Comparison of ENCODE assay signal across 8 cellular contexts in the genomic region with DNA sequence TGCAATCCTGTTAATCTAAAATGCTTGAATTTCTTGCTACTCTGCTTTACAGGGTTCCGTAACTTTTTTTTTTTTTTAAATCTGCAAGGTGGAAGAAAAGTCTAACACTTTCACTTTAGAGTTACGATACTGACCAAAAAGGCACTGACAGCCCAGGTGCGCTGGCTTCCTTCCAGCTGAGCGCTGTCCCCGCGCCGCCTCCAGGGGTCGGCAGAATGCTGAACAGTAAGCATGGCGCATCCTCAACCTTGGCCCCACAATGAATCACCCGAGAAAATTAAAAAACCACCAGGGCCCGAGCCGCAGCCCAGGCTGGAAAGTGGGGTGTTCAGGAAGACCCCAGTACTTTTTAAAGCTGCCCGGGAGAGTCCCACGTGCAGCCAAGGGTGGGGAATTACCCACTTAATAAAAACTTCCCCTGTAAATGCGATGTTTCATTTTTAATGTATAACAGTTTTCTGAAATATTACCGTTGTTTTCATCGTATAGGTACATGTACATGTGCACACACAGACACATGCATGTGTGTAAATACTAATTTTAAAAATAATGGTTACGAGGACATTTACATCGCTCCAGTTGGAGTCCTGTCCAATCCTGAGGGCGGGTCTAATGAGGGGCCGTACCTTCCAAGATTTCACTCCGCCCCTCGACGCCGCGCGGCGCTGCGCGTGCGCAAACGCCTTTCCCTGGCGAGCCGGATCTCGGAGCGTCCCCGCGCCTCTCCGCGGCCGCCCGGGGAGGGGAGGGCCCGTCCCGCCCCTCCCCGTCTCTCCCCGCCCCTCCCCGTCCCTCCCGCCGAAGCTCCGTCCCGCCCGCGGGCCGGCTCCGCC. TPM values are rescaled to one million over a fixed set of nuclear protein-coding genes. Genes with fewer than 3 reads are reported as not detected.
DNase-seq lines count a peak whose midpoint lies in the region; ATAC-seq and TF ChIP-seq lines count a peak whose summit lies in the region.

No MANE protein-coding gene starts in this region.

- peaks cover 0 to 1% of the 10 kb centered on the region in 2 donors for H3K27me3 Mint-ChIP-seq in CD4-positive, alpha-beta memory T cell
- no peaks in the 10 kb centered on the region for H3K27me3 Mint-ChIP-seq in activated CD8-positive, alpha-beta T cell treated with anti-CD3 and anti-CD28 coated beads for 36 hours

- H3K9me3 Mint-ChIP-seq in CD4-positive, alpha-beta memory T cell = no peaks in the 10 kb centered on the region
- no peaks in the 10 kb centered on the region for H3K9me3 Mint-ChIP-seq in activated CD8-positive, alpha-beta T cell treated with anti-CD3 and anti-CD28 coated beads for 36 hours

- peak overlapping the region; percentile 25 to 94 for H3K4me3 ChIP-seq in CD4-positive, alpha-beta memory T cell (ENCODE audit: low read length in 2 of 2)
- H3K4me3 ChIP-seq in lower lobe of right lung = peak overlapping the region; percentile 95

- H3K4me1 ChIP-seq in CD4-positive, alpha-beta memory T cell (ENCODE audit: insufficient read depth, low read length) = peaks cover 25% of the 10 kb centered on the region
- H3K4me1 ChIP-seq in lower lobe of right lung = peaks cover 20% of the 10 kb centered on the region

- H3K36me3 Mint-ChIP-seq in CD4-positive, alpha-beta memory T cell = peaks cover 0 to 11% of the 10 kb centered on the region in 2 donors
- no peaks in the 10 kb centered on the region for H3K36me3 Mint-ChIP-seq in activated CD8-positive, alpha-beta T cell treated with anti-CD3 and anti-CD28 coated beads for 36 hours (ENCODE audit: low read depth)

- H3K4me1 Mint-ChIP-seq in CD4-positive, alpha-beta memory T cell = peaks cover 8 to 29% (median 15%) of the 10 kb centered on the region in 4 donors
- H3K4me1 Mint-ChIP-seq in activated CD8-positive, alpha-beta T cell treated with anti-CD3 and anti-CD28 coated beads for 36 hours (ENCODE audit: low read depth) = peaks cover 30% of the 10 kb centered on the region

- peak overlapping the region; percentile 93 for H3K27ac ChIP-seq in CD4-positive, alpha-beta memory T cell (ENCODE audit: low read depth, low read length)
- peak overlapping the region; percentile 95 for H3K27ac ChIP-seq in lower lobe of right lung

- no peaks in the 10 kb centered on the region for H3K36me3 ChIP-seq in CD4-positive, alpha-beta memory T cell (ENCODE audit: insufficient read depth, low read length)
- H3K36me3 ChIP-seq in lower lobe of right lung = no peaks in the 10 kb centered on the region

- H3K9me3 ChIP-seq in CD4-positive, alpha-beta memory T cell (ENCODE audit: control insufficient read depth in 1 of 2, low read length in 2 of 2) = no peaks in the 10 kb centered on the region
- H3K9me3 ChIP-seq in lower lobe of right lung = no peaks in the 10 kb centered on the region

- peak; percentile 94 to 97 (median 96) for DNase-seq in CD4-positive, alpha-beta memory T cell
- DNase-seq in HK-2 (ENCODE audit: unreplicated experiment) (peak; percentile 95), NCI-H82 treated with DMSO at 0.1 percent for 48 hours (lab: John Stamatoyannopoulos, UW; ENCODE audit: unreplicated experiment) (peak; percentile 76), ecto neural progenitor cell (ENCODE audit: low spot score) (peak; percentile 97), lower lobe of right lung (peak; percentile 93)
- peak; percentile 97 for DNase-seq in activated CD8-positive, alpha-beta T cell treated with anti-CD3 and anti-CD28 coated beads for 36 hours
- DNase-seq in stimulated activated CD4-positive, alpha-beta T cell treated with anti-CD3 and anti-CD28 coated beads, Interleukin-4, amount 100 ng/mL, for 48 hours (ENCODE audit: low read depth in 2 of 2) = peak; percentile 89 to 92

- TF ChIP-seq CTCF in activated CD8-positive, alpha-beta T cell treated with anti-CD3 and anti-CD28 coated beads for 36 hours (IDR thresholded peaks at IDR 0.05) = peak; percentile 71
- peak; percentile 62 for TF ChIP-seq CTCF in lower lobe of right lung (IDR thresholded peaks at IDR 0.05)

- no peaks in the 10 kb centered on the region for H3K27me3 ChIP-seq in CD4-positive, alpha-beta memory T cell (ENCODE audit: insufficient read depth, low read length)
- H3K27me3 ChIP-seq in lower lobe of right lung (ENCODE audit: low read depth) = no peaks in the 10 kb centered on the region

- CTCF ChIA-PET in CD4-positive, alpha-beta memory T cell (lab: Charles Lee; ENCODE audit: partially characterized antibody) = interaction anchor here (4.8 to 5.1 kb wide), 2 partner anchors 14 to 20 kb away, joined by 20 to 30 read pairs; a partner anchor contains a TSS
- CTCF ChIA-PET in activated CD8-positive, alpha-beta T cell treated with anti-CD3 and anti-CD28 coated beads for 36 hours (lab: Charles Lee) = interaction anchor here (1.0 to 3.7 kb wide), 5 partner anchors 14 to 80 kb away, joined by 3 to 27 read pairs (median 10); a partner anchor contains a TSS

- peak; percentile 78 for ATAC-seq in GM19463 (IDR thresholded peaks at IDR 0.05; ENCODE audit: unreplicated experiment)
- ATAC-seq in activated CD8-positive, alpha-beta T cell treated with anti-CD3 and anti-CD28 coated beads for 36 hours = peak; percentile 90
- ATAC-seq in lower lobe of right lung = peak; percentile 96 to 98

- H3K4me3 Mint-ChIP-seq in CD4-positive, alpha-beta memory T cell = peak overlapping the region; percentile 94 to 98 (median 96)
- H3K4me3 Mint-ChIP-seq in activated CD8-positive, alpha-beta T cell treated with anti-CD3 and anti-CD28 coated beads for 36 hours = peak overlapping the region; percentile 93

- peak overlapping the region; percentile 96 to 99 (median 98) for H3K27ac Mint-ChIP-seq in CD4-positive, alpha-beta memory T cell
- H3K27ac Mint-ChIP-seq in activated CD8-positive, alpha-beta T cell treated with anti-CD3 and anti-CD28 coated beads for 36 hours = peak overlapping the region; percentile 89

- POLR2A ChIA-PET in CD4-positive, alpha-beta memory T cell (lab: Charles Lee; ENCODE audit: partially characterized antibody) = interaction anchor here (0.6 to 2.8 kb wide), 8 partner anchors 15 to 1886 kb away, joined by 3 to 31 read pairs (median 4); a partner anchor contains a TSS
- POLR2A ChIA-PET in activated CD8-positive, alpha-beta T cell treated with anti-CD3 and anti-CD28 coated beads for 36 hours (lab: Charles Lee) = interaction anchor here (0.5 to 1.2 kb wide), 4 partner anchors 13 to 441 kb away, joined by 3 to 12 read pairs (median 4); a partner anchor contains a TSS

- intact Hi-C loops in CD4-positive, alpha-beta memory T cell (cut with micrococcal nuclease) = loop anchor here (1.0 to 5.0 kb wide), 7 partner anchors 19 to 803 kb away; a partner anchor contains a TSS
- intact Hi-C loops in activated CD8-positive, alpha-beta T cell treated with anti-CD3 and anti-CD28 coated beads for 36 hours (cut with micrococcal nuclease) = no loop called here
- intact Hi-C loops in lower lobe of right lung (cut with DNase I) = no loop called here

RNA-seq across cellular contexts. Expression of a gene that starts 0.4 kb away (rescaled TPM):
- total RNA-seq in CD4-positive, alpha-beta memory T cell = 10 to 100 TPM; 17.1 to 18.5 TPM
- polyA plus RNA-seq in CD4-positive, alpha-beta memory T cell = 10 to 100 TPM; 23.2 to 26.1 TPM
- 10 to 100 TPM; 15.4 to 16.3 TPM for total RNA-seq in activated CD8-positive, alpha-beta T cell treated with anti-CD3 and anti-CD28 coated beads for 36 hours
- 39.3 TPM for total RNA-seq in lower lobe of right lung

RNA-seq across cellular contexts. Expression of a gene that starts 19.9 kb away (rescaled TPM):
- total RNA-seq in CD4-positive, alpha-beta memory T cell = 10 to 100 TPM; 33.1 to 35.7 TPM
- 10 to 100 TPM in 1 of 2 donors, 1 to 10 TPM in 1; 10.0 to 14.5 TPM for polyA plus RNA-seq in CD4-positive, alpha-beta memory T cell
- total RNA-seq in activated CD8-positive, alpha-beta T cell treated with anti-CD3 and anti-CD28 coated beads for 36 hours = 10 to 100 TPM; 20.8 to 21.9 TPM
- total RNA-seq in lower lobe of right lung = 28.9 TPM

Comparison
In these comparisons a context has a peak if more than half of its experiments do, and no peak if none do; other contexts are left out.
1. Peak in every context shown above with its lines: DNase-seq, ATAC-seq, H3K4me3 ChIP-seq and H3K27ac ChIP-seq.